Comparison of ENCODE assay signal across 19 cellular contexts in the genomic region with DNA sequence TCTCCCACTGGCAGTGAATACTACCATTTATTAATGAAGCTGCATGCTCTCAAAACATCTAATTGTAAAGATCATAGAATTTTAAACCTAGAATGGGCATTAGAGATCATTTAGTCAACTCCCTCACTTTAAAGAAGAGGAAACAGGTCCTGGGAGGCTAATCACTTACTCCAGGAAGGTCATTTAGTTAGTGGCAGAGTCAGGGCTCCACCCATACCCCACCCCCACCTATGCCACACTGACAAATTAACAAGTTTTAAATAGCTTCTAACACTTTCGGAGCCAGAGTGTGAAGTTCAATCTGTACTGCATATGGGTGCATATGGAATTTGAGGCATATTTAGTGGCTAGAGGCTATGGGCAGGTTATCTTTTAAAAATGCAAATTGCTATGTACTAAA.
DNase-seq lines count a peak whose midpoint lies in the region; ATAC-seq, FAIRE-seq and TF ChIP-seq lines count a peak whose summit lies in the region.
"Had no signal": no experiment of that assay in that cellular context is flagged by ENCODE, and none has a peak within 500 bp of the region (broad histone marks: within the 10 kb centered on the region; RNA-seq: fewer than 3 reads in every experiment).

No MANE protein-coding gene starts in this region.

- peaks cover 57% of the 10 kb centered on the region for H3K4me1 Mint-ChIP-seq in nephron

- no peak overlapping the region for H3K4me3 ChIP-seq in right cardiac atrium (ENCODE audit: low read length)
- H3K4me3 ChIP-seq in endothelial cell of umbilical vein (replicated peaks in 1 of 3; ENCODE audit: insufficient read depth in 1 of 3, low read depth in 1 of 3, low read length in 3 of 3): no peak overlapping the region
- H3K4me3 ChIP-seq in MM.1S (ENCODE audit: low read length): no peak overlapping the region
- H3K4me3 ChIP-seq: PC-9 had no signal

- no peaks in the 10 kb centered on the region for H3K27me3 ChIP-seq in right cardiac atrium (ENCODE audit: control insufficient read depth, insufficient read depth)
- no peaks in the 10 kb centered on the region for H3K27me3 ChIP-seq in endothelial cell of umbilical vein (ENCODE audit: control insufficient read depth in 2 of 2, insufficient read depth in 2 of 2, low read length in 2 of 2)
- H3K27me3 ChIP-seq in MM.1S (replicated peaks; ENCODE audit: insufficient read depth, low read length): no peaks in the 10 kb centered on the region

- BruUV-seq in endothelial cell of umbilical vein (replicated peaks; lab: Mats Ljungman, UMichigan): no TSS peak

- H3K79me2 ChIP-seq in endothelial cell of umbilical vein (ENCODE audit: control insufficient read depth, insufficient read depth, low read length) (no peaks in the 10 kb centered on the region), MM.1S (ENCODE audit: low read length) (no peaks in the 10 kb centered on the region)

- ATAC-seq in right cardiac atrium (peak; percentile 29 to 60), left ventricle myocardium superior (no peak), GM21447 (IDR thresholded peaks at IDR 0.05; ENCODE audit: unreplicated experiment) (no peak), HG03045 (IDR thresholded peaks at IDR 0.05; ENCODE audit: unreplicated experiment) (no peak)

- no peak for TF ChIP-seq CTCF in endothelial cell of umbilical vein (IDR thresholded peaks at IDR 0.05; ENCODE audit: extremely low read depth in 1 of 2, insufficient read depth in 1 of 2, low read depth in 1 of 2, low read length in 2 of 2)
- no peak for TF ChIP-seq CTCF in nephron (IDR thresholded peaks at IDR 0.05; ENCODE audit: unreplicated experiment in 3 of 3)
- TF ChIP-seq CTCF in MM.1S (IDR thresholded peaks at IDR 0.05; ENCODE audit: low read length): no peak

- H3K9me1 ChIP-seq in endothelial cell of umbilical vein (replicated peaks; ENCODE audit: control insufficient read depth, extremely low read depth, insufficient read depth, low read length): no peaks in the 10 kb centered on the region

- CTCF ChIA-PET in endothelial cell of umbilical vein (lab: Charles Lee): interaction anchor here (1.0 to 1.9 kb wide), 4 partner anchors 9 to 91 kb away, joined by 4 to 10 read pairs (median 4); no protein-coding TSS in a partner anchor

- intact Hi-C loops in right cardiac atrium (cut with DNase I): no loop called here
- intact Hi-C loops in left ventricle myocardium superior (cut with micrococcal nuclease): no loop called here
- intact Hi-C loops in endothelial cell of umbilical vein (cut with micrococcal nuclease): loop anchor here (2.0 to 10.0 kb wide), 5 partner anchors 554 to 1084 kb away; no protein-coding TSS in a partner anchor

- WGBS in right cardiac atrium: 54% methylated on average over 1 of the region's 1 CpG

- H3K27ac ChIP-seq in right cardiac atrium (ENCODE audit: low read length) (no peak overlapping the region), endothelial cell of umbilical vein (ENCODE audit: insufficient read depth, low read depth, low read length) (peak overlapping the region; percentile 86), MM.1S (ENCODE audit: low read length) (no peak overlapping the region)
- H3K27ac ChIP-seq: PC-9 had no signal

- TF ChIP-seq POLR2A in endothelial cell of umbilical vein (IDR thresholded peaks at IDR 0.05; ENCODE audit: low read depth, low read length): no peak

- H2AFZ ChIP-seq in endothelial cell of umbilical vein (ENCODE audit: low read depth, low read length): no peak overlapping the region
- H2AFZ ChIP-seq in MM.1S (ENCODE audit: low read length): no peak overlapping the region
- H2AFZ ChIP-seq: PC-9 had no signal

- H3K9me3 ChIP-seq in right cardiac atrium (ENCODE audit: control insufficient read depth, low read length) (no peaks in the 10 kb centered on the region), endothelial cell of umbilical vein (replicated peaks; ENCODE audit: control insufficient read depth, insufficient read depth, low read length) (no peaks in the 10 kb centered on the region), MM.1S (replicated peaks; ENCODE audit: insufficient read depth, low read length) (no peaks in the 10 kb centered on the region)

- dilution Hi-C loops in endothelial cell of umbilical vein (cut with MboI; ENCODE audit: extremely low pct_ligation_motif_present, low sequenced_read_pairs): no loop called here

- H3K4me2 ChIP-seq in endothelial cell of umbilical vein (ENCODE audit: insufficient read depth, low read length) (peak overlapping the region; percentile 59), MM.1S (ENCODE audit: low read depth, low read length) (no peak overlapping the region)
- H3K4me2 ChIP-seq: PC-9 had no signal

- no peak overlapping the region for H3K4me3 Mint-ChIP-seq in nephron
- H3K4me3 Mint-ChIP-seq: CD14-positive monocyte, IgD-negative memory B cell had no signal

- no peak for FAIRE-seq in endothelial cell of umbilical vein (lab: Jason Lieb, UNC)
- FAIRE-seq: A204.1 had no signal

- peaks cover 4% of the 10 kb centered on the region for H3K9me3 Mint-ChIP-seq in nephron
- H3K9me3 Mint-ChIP-seq: CD14-positive monocyte, IgD-negative memory B cell had no signal

- no peaks in the 10 kb centered on the region for H3K9me2 ChIP-seq in MM.1S (replicated peaks; ENCODE audit: insufficient read depth, low read length)

- H3K9ac ChIP-seq in endothelial cell of umbilical vein (replicated peaks; ENCODE audit: extremely low read depth, insufficient read depth, low read length) (peak overlapping the region; percentile 22), MM.1S (ENCODE audit: low read length) (no peak overlapping the region)

- no peaks in the 10 kb centered on the region for H3K36me3 ChIP-seq in endothelial cell of umbilical vein (ENCODE audit: control insufficient read depth in 2 of 2, extremely low read depth in 1 of 2, insufficient read depth in 2 of 2, low read length in 2 of 2)
- H3K36me3 ChIP-seq in MM.1S (replicated peaks; ENCODE audit: insufficient read depth, low read length): no peaks in the 10 kb centered on the region

- no peaks in the 10 kb centered on the region for H3F3A ChIP-seq in MM.1S (ENCODE audit: insufficient read depth, low read length)

- no peaks in the 10 kb centered on the region for H4K20me1 ChIP-seq in endothelial cell of umbilical vein (replicated peaks; ENCODE audit: control insufficient read depth, extremely low read depth, insufficient read depth, low read length)
- no peaks in the 10 kb centered on the region for H4K20me1 ChIP-seq in MM.1S (ENCODE audit: insufficient read depth, low read length)

- peak overlapping the region in 2 of 3 experiments; percentile 63 to 75 for H3K27ac Mint-ChIP-seq in nephron
- H3K27ac Mint-ChIP-seq: CD14-positive monocyte, IgD-negative memory B cell had no signal

- no peaks in the 10 kb centered on the region for H3K36me3 Mint-ChIP-seq in nephron (ENCODE audit: low read depth)
- H3K36me3 Mint-ChIP-seq: CD14-positive monocyte, IgD-negative memory B cell had no signal

- H3K4me1 ChIP-seq in right cardiac atrium (ENCODE audit: control insufficient read depth, insufficient read depth, low read length) (peaks cover 22% of the 10 kb centered on the region), endothelial cell of umbilical vein (ENCODE audit: control insufficient read depth, extremely low read depth, insufficient read depth, low read length) (peaks cover 69% of the 10 kb centered on the region), MM.1S (ENCODE audit: low read length) (peaks cover 9% of the 10 kb centered on the region)

- POLR2A ChIA-PET in endothelial cell of umbilical vein (lab: Charles Lee): interaction anchor here (1.7 kb wide), 1 partner anchor 1567 kb away, joined by 6 read pairs; the partner anchor contains the start of gene NRP2

- peaks cover 7% of the 10 kb centered on the region for H3K27me3 Mint-ChIP-seq in nephron (ENCODE audit: low read depth)

- no peak for DNase-seq in right cardiac atrium
- no peak for DNase-seq in left ventricle myocardium superior
- DNase-seq in endothelial cell of umbilical vein (ENCODE audit: low read depth, low spot score): no peak
- no peak for DNase-seq in MM.1S
- no peak for DNase-seq in stimulated activated CD4-positive, alpha-beta T cell treated with anti-CD3 and anti-CD28 coated beads, Interleukin-2, amount 100 ng/mL, for 24 hours
- DNase-seq: COR-L47, DMS153, HCEC 1CT, NCI-H1436 treated with DMSO at 0.1 percent for 48 hours, NCI-H2081 treated with DMSO at 0.1 percent for 48 hours, NCI-H2227 treated with DMSO at 0.1 percent for 48 hours, NCI-H526, PC-9 had no signal

TF ChIP-seq in endothelial cell of umbilical vein, 7 proteins besides CTCF, POLR2A, EP300 and RAD21:
- TF ChIP-seq JUN (IDR thresholded peaks at IDR 0.05; ENCODE audit: borderline replicate concordance, insufficient read depth, insufficient read length, low read depth): no peak
- no peak for TF ChIP-seq MYC (IDR thresholded peaks at IDR 0.05; ENCODE audit: low read depth, low read length)

Comparison
In these comparisons a context has a peak if more than half of its experiments do, and no peak if none do; other contexts are left out.
1. ATAC-seq: peak in right cardiac atrium (2 of 2); none in left ventricle myocardium superior (single experiment), GM21447 (single experiment) and HG03045 (single experiment).